ENCODE assay signal across 26 cellular contexts in the genomic region with DNA sequence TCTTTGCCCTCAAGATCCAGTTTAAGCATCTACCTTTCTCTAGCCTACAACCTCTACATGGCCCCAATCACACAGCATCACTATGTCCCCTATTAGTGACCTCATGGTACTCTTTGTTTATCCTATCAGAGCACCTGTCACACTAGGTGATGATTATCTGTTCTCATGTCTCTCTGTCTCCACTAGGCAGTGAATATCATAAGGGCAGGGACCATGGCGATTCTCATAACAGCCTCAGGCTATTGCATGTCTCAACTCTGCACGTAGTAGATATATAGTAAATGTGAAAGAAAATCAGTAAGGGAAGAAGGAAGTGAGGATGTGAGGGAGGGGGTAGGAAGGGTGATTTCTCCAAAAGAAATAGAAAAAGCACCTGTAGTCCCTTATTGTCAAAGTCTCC.
"Had no signal": no experiment of that assay in that cellular context is flagged by ENCODE, and none has a peak within 500 bp of the region (broad histone marks: within the 10 kb centered on the region; RNA-seq: fewer than 3 reads in every experiment).

No MANE protein-coding gene starts in this region.

- DNase-seq: activated CD4-positive, alpha-beta memory T cell treated with anti-CD3 and anti-CD28 coated beads for 36 hours; activated CD4-positive, alpha-beta T cell treated with anti-CD3 and anti-CD28 coated beads for 36 hours; activated CD4-positive, alpha-beta T cell treated with anti-CD3 and anti-CD28 coated beads, Interleukin-2, amount 10 ng/mL, durations not matched to agents 24 days and 14 days; activated CD4-positive, CD25-positive, alpha-beta regulatory T cell; activated CD4-positive, CD25-positive, alpha-beta regulatory T cell treated with anti-CD3 and anti-CD28 coated beads, Interleukin-2, amount 50 U/mL, for 72 hours; activated CD8-positive, alpha-beta memory T cell treated with anti-CD3 and anti-CD28 coated beads, Interleukin-2, amount 10 ng/mL, durations not matched to agents 7 days and 5 days; activated CD8-positive, alpha-beta memory T cell treated with anti-CD3 and anti-CD28 coated beads, Interleukin-2, amount 50 U/mL, for 4 hours; activated CD8-positive, alpha-beta T cell treated with anti-CD3 and anti-CD28 coated beads, Interleukin-2, amount 10 ng/mL, durations not matched to agents 7 days and 5 days; activated effector memory CD4-positive, alpha-beta T cell treated with anti-CD3 and anti-CD28 coated beads, Interleukin-2, amount 50 U/mL, for 16 hours; activated naive CD4-positive, alpha-beta T cell treated with anti-CD3 and anti-CD28 coated beads for 36 hours; activated naive CD8-positive, alpha-beta T cell treated with anti-CD3 and anti-CD28 coated beads for 36 hours; activated naive CD8-positive, alpha-beta T cell treated with anti-CD3 and anti-CD28 coated beads, Interleukin-2, amount 50 U/mL, for 24 hours; activated T-cell treated with anti-CD3 and anti-CD28 coated beads, Interleukin-2, amount 50 U/mL, for 1 hour; activated T-cell treated with anti-CD3 and anti-CD28 coated beads, Interleukin-2, amount 50 U/mL, for 48 hours; adrenal gland; amygdala; aorta; body of pancreas; caudate nucleus; effector CD8-positive, alpha-beta T cell; endodermal cell; foreskin fibroblast; head of caudate nucleus; hippocampal formation; T1000 had no signal

- H3K27ac ChIP-seq: adrenal gland, body of pancreas had no signal

- ATAC-seq: activated CD4-positive, alpha-beta T cell treated with anti-CD3 and anti-CD28 coated beads for 36 hours; activated CD8-positive, alpha-beta memory T cell treated with anti-CD3 and anti-CD28 coated beads, Interleukin-2, amount 10 ng/mL, durations not matched to agents 7 days and 5 days; activated CD8-positive, alpha-beta T cell treated with anti-CD3 and anti-CD28 coated beads, Interleukin-2, amount 10 ng/mL, durations not matched to agents 7 days and 5 days; activated naive CD8-positive, alpha-beta T cell treated with anti-CD3 and anti-CD28 coated beads, Interleukin-2, amount 50 U/mL, for 24 hours; body of pancreas; esophagus mucosa had no signal

- H3K4me3 ChIP-seq: adrenal gland, body of pancreas had no signal
